Comparison of ENCODE assay signal across 23 cellular contexts in the genomic region with DNA sequence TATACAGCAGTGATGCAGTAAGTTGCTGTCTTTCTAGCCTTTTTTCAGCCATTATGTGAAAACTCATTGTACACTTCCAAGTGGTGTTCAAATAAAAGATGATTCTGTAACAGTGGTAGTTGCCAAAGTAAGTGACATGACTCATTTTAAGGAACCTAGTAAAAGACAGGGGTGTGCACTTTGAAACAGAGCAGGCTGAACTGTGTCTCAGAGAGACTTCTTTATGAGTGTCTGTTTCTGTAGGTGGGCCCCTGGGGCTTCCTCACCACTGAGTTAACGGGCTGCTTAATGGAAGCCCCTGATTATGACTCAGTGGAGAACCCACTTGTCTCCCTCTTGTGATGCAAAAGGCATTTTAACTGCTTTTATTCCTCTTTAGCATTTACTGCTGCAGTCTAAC.
"Had no signal": no experiment of that assay in that cellular context is flagged by ENCODE, and none has a peak within 500 bp of the region (broad histone marks: within the 10 kb centered on the region; RNA-seq: fewer than 3 reads in every experiment).

No MANE protein-coding gene starts in this region.

- H3K27me3 ChIP-seq: brain microvascular endothelial cell, heart left ventricle, neural progenitor cell, suprapubic skin, transverse colon had no signal

- H3K36me3 ChIP-seq: brain microvascular endothelial cell, heart left ventricle, neural progenitor cell, prostate gland, suprapubic skin, transverse colon had no signal

- DNase-seq: activated B cell treated with CpG ODN at 0.5 μM for 24 hours; activated CD4-positive, alpha-beta memory T cell treated with anti-CD3 and anti-CD28 coated beads, Interleukin-2, amount 10 ng/mL, durations not matched to agents 7 days and 5 days; activated CD4-positive, alpha-beta T cell treated with anti-CD3 and anti-CD28 coated beads for 4 hours; activated CD8-positive, alpha-beta memory T cell treated with anti-CD3 and anti-CD28 coated beads, Interleukin-2, amount 10 ng/mL, durations not matched to agents 7 days and 5 days; anterior cingulate cortex; brain microvascular endothelial cell; central memory CD4-positive, alpha-beta T cell; dorsolateral prefrontal cortex; heart left ventricle; left ventricle myocardium superior; mesenchymal stem cell; mucosa of descending colon; naive thymus-derived CD4-positive, alpha-beta T cell; right cardiac atrium; stimulated activated CD4-positive, alpha-beta T cell treated with anti-CD3 and anti-CD28 coated beads, Interleukin-4, amount 100 ng/mL, for 1 hour; stimulated activated naive CD8-positive, alpha-beta T cell treated with anti-CD3 and anti-CD28 coated beads, Interleukin-15, amount 100 ng/mL, for 72 hours; T-helper 1 cell; T-helper 9 cell; transverse colon had no signal

- H3K27ac ChIP-seq: brain microvascular endothelial cell, dorsolateral prefrontal cortex, heart left ventricle, neural progenitor cell, prostate gland, suprapubic skin, transverse colon had no signal

- H3K4me1 ChIP-seq: heart left ventricle, neural progenitor cell, prostate gland, suprapubic skin, transverse colon had no signal

- H3K9me3 ChIP-seq: heart left ventricle, mucosa of descending colon, prostate gland, suprapubic skin, transverse colon had no signal

- H3K4me3 ChIP-seq: dorsolateral prefrontal cortex, heart left ventricle, mucosa of descending colon, neural progenitor cell, prostate gland, smooth muscle cell, suprapubic skin, transverse colon had no signal

- H3K9ac ChIP-seq: neural progenitor cell had no signal
